Comparison of ENCODE assay signal across 28 cellular contexts in the genomic region with DNA sequence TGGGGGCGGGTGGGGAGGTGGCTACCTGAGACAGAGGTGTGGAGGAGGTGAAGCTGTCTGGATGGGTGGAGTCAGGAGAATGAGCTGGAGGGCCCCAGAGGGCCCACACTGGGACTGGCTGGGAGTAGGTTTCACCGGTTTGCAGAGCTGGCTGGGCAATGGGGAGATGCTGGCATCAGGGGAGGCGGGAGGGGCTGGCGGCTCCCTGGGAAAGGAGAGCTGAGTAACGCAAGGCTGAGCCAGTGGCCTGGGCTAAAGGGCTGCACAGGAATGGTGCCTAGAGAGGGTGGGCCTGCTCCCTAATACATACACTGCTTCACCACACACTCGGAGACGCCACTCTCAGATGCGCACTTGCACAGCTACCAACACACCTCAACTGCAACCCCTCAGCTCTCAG. TPM values are rescaled to one million over a fixed set of nuclear protein-coding genes. Genes with fewer than 3 reads are reported as not detected.
DNase-seq lines count a peak whose midpoint lies in the region; ATAC-seq and TF ChIP-seq lines count a peak whose summit lies in the region.
"Had no signal": no experiment of that assay in that cellular context is flagged by ENCODE, and none has a peak within 500 bp of the region (broad histone marks: within the 10 kb centered on the region; RNA-seq: fewer than 3 reads in every experiment).

No MANE protein-coding gene starts in this region.

- no peak overlapping the region for H3K4me3 Mint-ChIP-seq in osteocyte (ENCODE audit: unreplicated experiment)
- H3K4me3 Mint-ChIP-seq in activated naive CD8-positive, alpha-beta T cell treated with anti-CD3 and anti-CD28 coated beads, Interleukin-2, amount 50 U/mL, for 24 hours = no peak overlapping the region
- H3K4me3 Mint-ChIP-seq: activated naive CD4-positive, alpha-beta T cell treated with anti-CD3 and anti-CD28 coated beads, Interleukin-2, amount 10 ng/mL, durations not matched to agents 7 days and 5 days; activated T-cell treated with anti-CD3 and anti-CD28 coated beads, Interleukin-2, amount 50 U/mL, for 72 hours; T-helper 1 cell treated with Interleukin-12 subunit alpha and Interleukin-12 subunit beta and Interleukin-4 antibody, amounts not matched to agents 30 μg/mL and 1 μg/mL, for 36 hours had no signal

- peak overlapping the region; percentile 1 for H2AK5ac ChIP-seq in trophoblast cell (ENCODE audit: low read length)

- no peaks in the 10 kb centered on the region for H3K79me2 ChIP-seq in trophoblast cell (ENCODE audit: control insufficient read depth, insufficient read depth, low read length, poor library complexity)

- H3K14ac ChIP-seq in trophoblast cell (ENCODE audit: low read length) = no peak overlapping the region

- no peak overlapping the region for H3K23ac ChIP-seq in trophoblast cell (ENCODE audit: low read length)

- TF ChIP-seq CTCF in RWPE2 (IDR thresholded peaks at IDR 0.05; ENCODE audit: poor library complexity, severe bottlenecking) = no peak
- TF ChIP-seq CTCF in osteocyte (IDR thresholded peaks at IDR 0.05) = no peak

- H3K9me3 ChIP-seq in RWPE2 (ENCODE audit: severe bottlenecking) (no peaks in the 10 kb centered on the region), trophoblast cell (ENCODE audit: insufficient read depth, low read depth, low read length) (no peaks in the 10 kb centered on the region)
- H3K9me3 ChIP-seq: gastroesophageal sphincter, HAP-1 had no signal

- no peak overlapping the region for H4K91ac ChIP-seq in trophoblast cell (ENCODE audit: low read depth, low read length)

- WGBS in trophoblast cell (ENCODE audit: extremely low coverage, insufficient coverage, insufficient read length) = no CpG with 5 or more reads among the region's 8 CpGs

- H3K27me3 ChIP-seq in H7 (ENCODE audit: control insufficient read depth, insufficient read depth, low read length) = no peaks in the 10 kb centered on the region
- H3K27me3 ChIP-seq in RWPE2 (ENCODE audit: insufficient read depth, poor library complexity, severe bottlenecking) = no peaks in the 10 kb centered on the region
- no peaks in the 10 kb centered on the region for H3K27me3 ChIP-seq in trophoblast cell (ENCODE audit: insufficient read depth, low read length)

- no peak overlapping the region for H3K4me2 ChIP-seq in trophoblast cell (ENCODE audit: low read length)

- no peak overlapping the region for H3K4ac ChIP-seq in trophoblast cell (ENCODE audit: low read depth, low read length)

- H4K12ac ChIP-seq in trophoblast cell (ENCODE audit: low read depth, low read length) = no peak overlapping the region

- H3K18ac ChIP-seq in trophoblast cell (ENCODE audit: low read length) = no peak overlapping the region

- H3K36me3 Mint-ChIP-seq in osteocyte (ENCODE audit: unreplicated experiment) = peaks cover 2% of the 10 kb centered on the region
- H3K36me3 Mint-ChIP-seq in activated naive CD8-positive, alpha-beta T cell treated with anti-CD3 and anti-CD28 coated beads, Interleukin-2, amount 50 U/mL, for 24 hours (ENCODE audit: low read depth) = no peaks in the 10 kb centered on the region
- H3K36me3 Mint-ChIP-seq: activated naive CD4-positive, alpha-beta T cell treated with anti-CD3 and anti-CD28 coated beads, Interleukin-2, amount 10 ng/mL, durations not matched to agents 7 days and 5 days; naive B cell had no signal

- H3K9me3 Mint-ChIP-seq in osteocyte (ENCODE audit: unreplicated experiment) = no peaks in the 10 kb centered on the region
- no peaks in the 10 kb centered on the region for H3K9me3 Mint-ChIP-seq in activated naive CD8-positive, alpha-beta T cell treated with anti-CD3 and anti-CD28 coated beads, Interleukin-2, amount 50 U/mL, for 24 hours
- H3K9me3 Mint-ChIP-seq: activated naive CD4-positive, alpha-beta T cell treated with anti-CD3 and anti-CD28 coated beads, Interleukin-2, amount 10 ng/mL, durations not matched to agents 7 days and 5 days; activated T-cell treated with anti-CD3 and anti-CD28 coated beads, Interleukin-2, amount 50 U/mL, for 72 hours; CD4-positive, CD25-positive, alpha-beta regulatory T cell; naive B cell; T-helper 1 cell treated with Interleukin-12 subunit alpha and Interleukin-12 subunit beta and Interleukin-4 antibody, amounts not matched to agents 30 μg/mL and 1 μg/mL, for 36 hours had no signal

- no peak overlapping the region for H2BK5ac ChIP-seq in trophoblast cell (ENCODE audit: low read depth, low read length, poor library complexity)

- ATAC-seq in RWPE2 (ENCODE audit: low read depth) = peak; percentile 7; the same call in 2 of the 3 replicates
- ATAC-seq in activated naive CD8-positive, alpha-beta T cell treated with anti-CD3 and anti-CD28 coated beads, Interleukin-2, amount 50 U/mL, for 24 hours = no peak
- ATAC-seq in HG03460 (IDR thresholded peaks at IDR 0.05; ENCODE audit: unreplicated experiment) = no peak
- ATAC-seq: activated T-cell treated with anti-CD3 and anti-CD28 coated beads, Interleukin-2, amount 50 U/mL, for 72 hours; gastroesophageal sphincter; sciatic nerve had no signal

- DNase-seq in H7 = peak; percentile 49
- DNase-seq in RWPE2 (ENCODE audit: low spot score) = no peak
- peak; percentile 82 for DNase-seq in islet precursor cell
- DNase-seq in trophoblast cell = peak; percentile 62 to 65
- no peak for DNase-seq in osteocyte (ENCODE audit: extremely low spot score, unreplicated experiment)
- no peak for DNase-seq in activated naive CD8-positive, alpha-beta T cell treated with anti-CD3 and anti-CD28 coated beads, Interleukin-2, amount 50 U/mL, for 24 hours
- DNase-seq in NCI-H2029 (lab: John Stamatoyannopoulos, UW) = no peak
- DNase-seq: activated CD4-positive, alpha-beta T cell treated with anti-CD3 and anti-CD28 coated beads for 4 hours; activated naive CD4-positive, alpha-beta T cell treated with anti-CD3 and anti-CD28 coated beads, Interleukin-2, amount 10 ng/mL, durations not matched to agents 7 days and 5 days; activated T-cell treated with anti-CD3 and anti-CD28 coated beads, Interleukin-2, amount 50 U/mL, for 72 hours; anterior cingulate cortex; CD4-positive, CD25-positive, alpha-beta regulatory T cell; cerebellar nuclear complex; DMS153; erythroblast; KBM-7; MV-4-11; naive B cell; NCI-H1694; NCI-H226; NCI-H774; posterior cingulate gyrus had no signal

- H2AFZ ChIP-seq in trophoblast cell (ENCODE audit: insufficient read depth, low read length, poor library complexity) = no peak overlapping the region

- no peaks in the 10 kb centered on the region for H3K36me3 ChIP-seq in H7 (replicated peaks; ENCODE audit: control insufficient read depth, insufficient read depth, low read length)
- peaks cover 13% of the 10 kb centered on the region for H3K36me3 ChIP-seq in RWPE2 (ENCODE audit: low read depth)
- peaks cover 3 to 6% of the 10 kb centered on the region in 2 experiments for H3K36me3 ChIP-seq in trophoblast cell (ENCODE audit: control insufficient read depth in 1 of 2, insufficient read depth in 2 of 2, low read length in 2 of 2)

- H3K27ac ChIP-seq in RWPE2 (ENCODE audit: poor library complexity, severe bottlenecking) = peak overlapping the region; percentile 97
- no peak overlapping the region for H3K27ac ChIP-seq in trophoblast cell (ENCODE audit: low read depth, low read length)
- H3K27ac ChIP-seq: gastroesophageal sphincter had no signal

- peak overlapping the region; percentile 9 for H2BK12ac ChIP-seq in trophoblast cell (ENCODE audit: low read length)

- H3K9ac ChIP-seq in trophoblast cell (ENCODE audit: low read length) = no peak overlapping the region

- no peak overlapping the region for H2BK120ac ChIP-seq in trophoblast cell (ENCODE audit: insufficient read depth, low read length, poor library complexity)

- no peak overlapping the region for H4K8ac ChIP-seq in trophoblast cell (ENCODE audit: low read depth, low read length)

- no peaks in the 10 kb centered on the region for H3K27me3 Mint-ChIP-seq in osteocyte (ENCODE audit: unreplicated experiment)
- H3K27me3 Mint-ChIP-seq in activated naive CD8-positive, alpha-beta T cell treated with anti-CD3 and anti-CD28 coated beads, Interleukin-2, amount 50 U/mL, for 24 hours = no peaks in the 10 kb centered on the region

- peaks cover 17% of the 10 kb centered on the region for H3K79me1 ChIP-seq in trophoblast cell (ENCODE audit: low read length)

- H3K4me3 ChIP-seq in H7 (ENCODE audit: insufficient read depth, low read depth, low read length) (no peak overlapping the region), RWPE2 (ENCODE audit: severe bottlenecking) (no peak overlapping the region), trophoblast cell (ENCODE audit: low read depth, low read length) (no peak overlapping the region)
- H3K4me3 ChIP-seq: gastroesophageal sphincter, HAP-1 had no signal

- H3K4me1 Mint-ChIP-seq in osteocyte (ENCODE audit: unreplicated experiment) = peaks cover 11% of the 10 kb centered on the region
- H3K4me1 Mint-ChIP-seq in activated naive CD8-positive, alpha-beta T cell treated with anti-CD3 and anti-CD28 coated beads, Interleukin-2, amount 50 U/mL, for 24 hours = peaks cover 6% of the 10 kb centered on the region

- H3K4me1 ChIP-seq in RWPE2 (ENCODE audit: insufficient read depth, poor library complexity, severe bottlenecking) (peaks cover 25% of the 10 kb centered on the region), trophoblast cell (ENCODE audit: control insufficient read depth in 1 of 2, insufficient read depth in 2 of 2, low read length in 2 of 2) (peaks cover 18 to 28% of the 10 kb centered on the region in 2 experiments)

- no peak overlapping the region for H3K27ac Mint-ChIP-seq in osteocyte (ENCODE audit: unreplicated experiment)
- H3K27ac Mint-ChIP-seq in activated naive CD8-positive, alpha-beta T cell treated with anti-CD3 and anti-CD28 coated beads, Interleukin-2, amount 50 U/mL, for 24 hours = no peak overlapping the region
- H3K27ac Mint-ChIP-seq: activated naive CD4-positive, alpha-beta T cell treated with anti-CD3 and anti-CD28 coated beads, Interleukin-2, amount 10 ng/mL, durations not matched to agents 7 days and 5 days; activated T-cell treated with anti-CD3 and anti-CD28 coated beads, Interleukin-2, amount 50 U/mL, for 72 hours; CD4-positive, CD25-positive, alpha-beta regulatory T cell; naive B cell; T-helper 1 cell treated with Interleukin-12 subunit alpha and Interleukin-12 subunit beta and Interleukin-4 antibody, amounts not matched to agents 30 μg/mL and 1 μg/mL, for 36 hours had no signal

RNA-seq across cellular contexts. Expression of a gene that starts 12.4 kb away (rescaled TPM):
- 34.7 and 44.6 TPM in 2 replicates for total RNA-seq in H7 (2014; rRNA removed; shearing (Covaris generic))
- polyA plus RNA-seq in trophoblast cell (2013) = 27.5 and 27.8 TPM in 2 replicates
- total RNA-seq in osteocyte = 67.8 and 72.8 TPM in 2 replicates

RNA-seq across cellular contexts. Expression of a gene that starts 12.9 kb away (rescaled TPM):
- 58.4 and 68.5 TPM in 2 replicates for total RNA-seq in H7 (2014; rRNA removed; shearing (Covaris generic))
- 367 and 395 TPM in 2 replicates for polyA plus RNA-seq in trophoblast cell (2013)
- 79.8 and 92.6 TPM in 2 replicates for total RNA-seq in osteocyte

RNA-seq across cellular contexts. Expression of a gene that starts 13.4 kb away (rescaled TPM):
- total RNA-seq in H7 (2014; rRNA removed; shearing (Covaris generic)) = 206 and 213 TPM in 2 replicates
- polyA plus RNA-seq in trophoblast cell (2013) = 181 and 187 TPM in 2 replicates
- total RNA-seq in osteocyte = 408 and 426 TPM in 2 replicates
- total RNA-seq: CD4-positive, CD25-positive, alpha-beta regulatory T cell had no signal

RNA-seq across cellular contexts. Expression of a gene that starts 36.7 kb away (rescaled TPM):
- total RNA-seq in H7 (2014; rRNA removed; shearing (Covaris generic)) = 62.2 and 77.1 TPM in 2 replicates
- polyA plus RNA-seq in trophoblast cell (2013) = 45.0 and 48.0 TPM in 2 replicates
- total RNA-seq in osteocyte = 58.9 and 63.6 TPM in 2 replicates

RNA-seq across cellular contexts. Expression of a gene that starts 38.3 kb away (rescaled TPM):
- total RNA-seq in H7 (2014; rRNA removed; shearing (Covaris generic)) = 0.10 and 1.1 TPM in 2 replicates
- polyA plus RNA-seq in trophoblast cell (2013) = 0.03 and 0.05 TPM in 2 replicates
- not detected in 2 replicates for total RNA-seq in osteocyte
- total RNA-seq: CD4-positive, CD25-positive, alpha-beta regulatory T cell; kidney epithelial cell; sciatic nerve had no signal

Comparison
In these comparisons a context has a peak if more than half of its experiments do, and no peak if none do; other contexts are left out.
1. DNase-seq: peak in H7 (single experiment), islet precursor cell (single experiment) and trophoblast cell (2 of 2); none in RWPE2 (single experiment), osteocyte (single experiment), activated naive CD8-positive, alpha-beta T cell treated with anti-CD3 and anti-CD28 coated beads, Interleukin-2, amount 50 U/mL, for 24 hours (single experiment) and NCI-H2029 (single experiment).